22 cellular contexts compared by ENCODE assay signal in the genomic region with DNA sequence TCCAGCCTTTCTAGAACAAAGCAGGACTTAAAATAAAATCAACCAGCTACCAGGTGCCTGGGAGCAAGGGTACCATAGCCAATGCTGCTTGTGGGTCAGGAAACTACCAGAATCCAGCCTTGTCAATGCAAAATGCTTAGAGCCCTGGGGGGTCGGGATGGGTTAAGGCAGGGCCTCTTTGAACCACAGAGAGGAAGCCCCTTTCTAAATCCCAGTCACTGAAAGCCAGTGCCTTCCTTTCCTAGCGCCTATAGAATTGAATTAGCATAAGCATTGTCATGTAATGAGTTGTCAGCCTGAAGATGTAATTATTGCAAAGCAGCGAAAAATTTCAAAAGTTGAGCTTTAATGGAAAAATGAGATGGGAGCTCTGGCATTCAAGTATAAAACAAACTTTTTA.
DNase-seq lines count a peak whose midpoint lies in the region; ATAC-seq and FAIRE-seq lines count a peak whose summit lies in the region.
"Had no signal": no experiment of that assay in that cellular context is flagged by ENCODE, and none has a peak within 500 bp of the region (broad histone marks: within the 10 kb centered on the region; RNA-seq: fewer than 3 reads in every experiment).

No MANE protein-coding gene starts in this region.

- H3K23ac ChIP-seq in mesendoderm (ENCODE audit: low read length), result no peak overlapping the region

- no peak for ATAC-seq in HG03378 (IDR thresholded peaks at IDR 0.05; ENCODE audit: unreplicated experiment)
- no peak for ATAC-seq in sciatic nerve
- ATAC-seq: PC-3 had no signal

- peak overlapping the region; percentile 38; the same call in 1 of the 2 replicates for H3K27ac ChIP-seq in HUES6 (ENCODE audit: low read depth, low read length)
- peak overlapping the region; percentile 51 for H3K27ac ChIP-seq in mesendoderm (ENCODE audit: low read depth, low read length)
- H3K27ac ChIP-seq: C4-2B had no signal

- no peak overlapping the region for H3K4me2 ChIP-seq in mesendoderm (ENCODE audit: low read length)

- H4K8ac ChIP-seq in mesendoderm (ENCODE audit: low read depth, low read length), result no peak overlapping the region

- peak overlapping the region; percentile 5 for H2BK15ac ChIP-seq in mesendoderm (replicated peaks; ENCODE audit: low read depth)

- H2BK120ac ChIP-seq in mesendoderm (ENCODE audit: low read depth, low read length), result peak overlapping the region; percentile 52

- H2BK5ac ChIP-seq in mesendoderm (ENCODE audit: low read length), result peak overlapping the region; percentile 90

- H3K27me3 ChIP-seq in HUES6 (ENCODE audit: control insufficient read depth, insufficient read depth, low read length) (no peaks in the 10 kb centered on the region), mesendoderm (ENCODE audit: insufficient read depth, low read length, poor library complexity) (no peaks in the 10 kb centered on the region)
- H3K27me3 ChIP-seq: MG63 had no signal

- H3K36me3 ChIP-seq in HUES6 (ENCODE audit: control insufficient read depth, insufficient read depth, low read length) (no peaks in the 10 kb centered on the region), mesendoderm (ENCODE audit: control insufficient read depth, insufficient read depth, low read length) (no peaks in the 10 kb centered on the region)
- H3K36me3 ChIP-seq: MG63 had no signal

- H3K9ac ChIP-seq in HUES6 (ENCODE audit: low read length) (peak overlapping the region; percentile 58), mesendoderm (ENCODE audit: low read length) (no peak overlapping the region)

- H3K18ac ChIP-seq in mesendoderm (ENCODE audit: low read length), result peak overlapping the region; percentile 82

- H3K4ac ChIP-seq in mesendoderm (ENCODE audit: low read depth, low read length), result peak overlapping the region; percentile 90

- intact Hi-C loops in sciatic nerve (cut with DNase I), result no loop called here

- WGBS in mesendoderm (ENCODE audit: extremely low coverage, insufficient coverage, low lambda C conversion rate), result no CpG with 5 or more reads among the region's 3 CpGs

- no peaks in the 10 kb centered on the region for H3K9me3 ChIP-seq in HUES6 (ENCODE audit: control insufficient read depth, insufficient read depth, low read depth, low read length)
- H3K9me3 ChIP-seq: MG63 had no signal

- H3K4me3 ChIP-seq in HUES6 (ENCODE audit: low read depth, low read length) (peak overlapping the region; percentile 2; the same call in 1 of the 2 replicates), mesendoderm (ENCODE audit: low read length) (no peak overlapping the region)
- H3K4me3 ChIP-seq: MG63 had no signal

- DNase-seq in ELF-1 (ENCODE audit: low read depth, low spot score) (peak; percentile 83), iPS DF 19.7 (ENCODE audit: low read depth, low spot score) (peak; percentile 89), mesendoderm (peak; percentile 88), NCI-H2196 (lab: John Stamatoyannopoulos, UW; ENCODE audit: unreplicated experiment) (no peak), HTR-8/SVneo (ENCODE audit: insufficient read length, low spot score) (no peak), sciatic nerve (ENCODE audit: low spot score) (no peak)
- DNase-seq: GDM1, MG63, NCI-H1417, NCI-H1694 treated with DMSO at 0.1 percent for 48 hours, NCI-H2081 treated with DMSO at 0.1 percent for 48 hours, NCI-H2171 treated with DMSO at 0.1 percent for 48 hours, NCI-H446, NCI-H526 treated with DMSO at 0.1 percent for 48 hours, PC-3, Right ventricle myocardium superior, SW 1271 had no signal

- H2AK5ac ChIP-seq in mesendoderm (ENCODE audit: low read length), result peak overlapping the region; percentile 99

- no peaks in the 10 kb centered on the region for H3K79me1 ChIP-seq in mesendoderm (ENCODE audit: low read length)

- H4K5ac ChIP-seq in mesendoderm (ENCODE audit: low read length), result no peak overlapping the region

- no peaks in the 10 kb centered on the region for H3K79me2 ChIP-seq in mesendoderm (ENCODE audit: control insufficient read depth, insufficient read depth, low read length)

- peak overlapping the region; percentile 80 for H3K56ac ChIP-seq in mesendoderm (ENCODE audit: low read length)

- H3K4me1 ChIP-seq in HUES6 (ENCODE audit: control insufficient read depth, insufficient read depth, low read length) (peaks cover 65% of the 10 kb centered on the region), mesendoderm (ENCODE audit: control insufficient read depth, low read depth, low read length) (peaks cover 31% of the 10 kb centered on the region)

- no peak for FAIRE-seq in HTR-8/SVneo (lab: Jason Lieb, UNC)
- FAIRE-seq: GM18507, H54 had no signal

Comparison
In these comparisons a context has a peak if more than half of its experiments do, and no peak if none do; other contexts are left out.
1. DNase-seq: peak in ELF-1 (single experiment), iPS DF 19.7 (single experiment) and mesendoderm (single experiment); none in NCI-H2196 (single experiment), HTR-8/SVneo (single experiment) and sciatic nerve (single experiment).